1 cellular context compared by ENCODE assay signal in the genomic region with DNA sequence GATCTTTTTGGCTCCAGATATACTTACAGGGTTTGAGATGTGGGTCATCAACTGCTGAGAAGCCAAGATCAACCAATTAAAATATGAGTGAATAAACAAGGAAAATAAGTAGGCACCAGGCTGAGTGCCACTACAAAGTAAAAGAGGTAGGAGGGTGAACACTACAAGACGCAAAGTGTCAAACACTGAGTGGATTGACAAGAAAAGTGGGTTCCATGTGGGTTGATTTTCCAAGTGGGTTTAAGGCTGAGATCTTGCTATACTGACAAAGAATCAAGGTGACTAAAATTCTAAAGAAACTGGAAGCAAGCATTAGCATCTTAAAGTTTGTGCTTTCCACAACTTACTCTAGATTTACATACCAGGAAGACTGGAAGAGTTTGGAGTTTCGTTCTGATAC.
TF ChIP-seq lines count a peak whose summit lies in the region.

No MANE protein-coding gene starts in this region.

TF ChIP-seq in GM23338, 12 proteins besides CTCF, POLR2A, EP300 and RAD21 (continued from another document):
- TF ChIP-seq ZNF462 (CRISPR knock-in tag; IDR thresholded peaks at IDR 0.05) (no peak), JUNB (IDR thresholded peaks at IDR 0.05; ENCODE audit: unreplicated experiment) (no peak), POLR2AphosphoS5 (IDR thresholded peaks at IDR 0.05; ENCODE audit: low read depth) (no peak), EZH2 (IDR thresholded peaks at IDR 0.05; ENCODE audit: low read depth, unreplicated experiment) (no peak), STAT1 (IDR thresholded peaks at IDR 0.05; ENCODE audit: unreplicated experiment) (no peak), ETS1 (IDR thresholded peaks at IDR 0.05) (no peak), ZNF331 (CRISPR knock-in tag; IDR thresholded peaks at IDR 0.05; ENCODE audit: low read depth) (no peak), ZNF114 (CRISPR knock-in tag; IDR thresholded peaks at IDR 0.05) (no peak)
- TF ChIP-seq, protein P1, sequence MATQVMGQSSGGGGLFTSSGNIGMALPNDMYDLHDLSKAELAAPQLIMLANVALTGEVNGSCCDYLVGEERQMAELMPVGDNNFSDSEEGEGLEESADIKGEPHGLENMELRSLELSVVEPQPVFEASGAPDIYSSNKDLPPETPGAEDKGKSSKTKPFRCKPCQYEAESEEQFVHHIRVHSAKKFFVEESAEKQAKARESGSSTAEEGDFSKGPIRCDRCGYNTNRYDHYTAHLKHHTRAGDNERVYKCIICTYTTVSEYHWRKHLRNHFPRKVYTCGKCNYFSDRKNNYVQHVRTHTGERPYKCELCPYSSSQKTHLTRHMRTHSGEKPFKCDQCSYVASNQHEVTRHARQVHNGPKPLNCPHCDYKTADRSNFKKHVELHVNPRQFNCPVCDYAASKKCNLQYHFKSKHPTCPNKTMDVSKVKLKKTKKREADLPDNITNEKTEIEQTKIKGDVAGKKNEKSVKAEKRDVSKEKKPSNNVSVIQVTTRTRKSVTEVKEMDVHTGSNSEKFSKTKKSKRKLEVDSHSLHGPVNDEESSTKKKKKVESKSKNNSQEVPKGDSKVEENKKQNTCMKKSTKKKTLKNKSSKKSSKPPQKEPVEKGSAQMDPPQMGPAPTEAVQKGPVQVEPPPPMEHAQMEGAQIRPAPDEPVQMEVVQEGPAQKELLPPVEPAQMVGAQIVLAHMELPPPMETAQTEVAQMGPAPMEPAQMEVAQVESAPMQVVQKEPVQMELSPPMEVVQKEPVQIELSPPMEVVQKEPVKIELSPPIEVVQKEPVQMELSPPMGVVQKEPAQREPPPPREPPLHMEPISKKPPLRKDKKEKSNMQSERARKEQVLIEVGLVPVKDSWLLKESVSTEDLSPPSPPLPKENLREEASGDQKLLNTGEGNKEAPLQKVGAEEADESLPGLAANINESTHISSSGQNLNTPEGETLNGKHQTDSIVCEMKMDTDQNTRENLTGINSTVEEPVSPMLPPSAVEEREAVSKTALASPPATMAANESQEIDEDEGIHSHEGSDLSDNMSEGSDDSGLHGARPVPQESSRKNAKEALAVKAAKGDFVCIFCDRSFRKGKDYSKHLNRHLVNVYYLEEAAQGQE (IDR thresholded peaks at IDR 0.05; ENCODE audit: unreplicated experiment), result no peak
